ENCODE assay signal across 13 cellular contexts in genomic region chr1:21998624-21999294, GRCh38. TPM values are rescaled to one million over a fixed set of nuclear protein-coding genes. Genes with fewer than 3 reads are reported as not detected.
"Had no signal": no experiment of that assay in that cellular context is flagged by ENCODE, and none has a peak within 500 bp of the region (broad histone marks: within the 10 kb centered on the region; RNA-seq: fewer than 3 reads in every experiment).

No MANE protein-coding gene starts in this region.

RNA-seq across cellular contexts. Expression of gene CELA3A, which starts 2.7 kb away (rescaled TPM):
- total RNA-seq: activated CD4-positive, alpha-beta memory T cell treated with anti-CD3 and anti-CD28 coated beads for 36 hours; activated CD4-positive, alpha-beta T cell treated with anti-CD3 and anti-CD28 coated beads for 36 hours; activated naive CD4-positive, alpha-beta T cell treated with anti-CD3 and anti-CD28 coated beads for 36 hours; activated naive CD4-positive, alpha-beta T cell treated with anti-CD3 and anti-CD28 coated beads, Interleukin-2, amount 50 U/mL, for 72 hours; activated T-helper 1 cell treated with anti-CD3 and anti-CD28 coated beads, Interleukin-12 subunit alpha, Interleukin-12 subunit beta, Interleukin-2, Interleukin-4 antibody, amounts not matched to agents 30 ng/mL and 10 ng/mL and 1 ng/mL, durations not matched to agents 14 hours and 24 hours and 36 hours; astrocyte; bronchial epithelial cell; LHCN-M2; NCI-H460; PC-9; Right ventricle myocardium superior; T-helper 1 cell treated with Interleukin-12 subunit alpha and Interleukin-12 subunit beta and Interleukin-4 antibody, amounts not matched to agents 30 ng/mL and 1 ng/mL, for 36 hours; T-helper 2 cell treated with Interferon-gamma antibody and Interleukin-4, amounts not matched to agents 100 ng/mL and 5 ng/mL, for 36 hours had no signal

RNA-seq across cellular contexts. Expression of gene CELA3B, which starts 21.9 kb away (rescaled TPM):
- total RNA-seq: activated CD4-positive, alpha-beta memory T cell treated with anti-CD3 and anti-CD28 coated beads for 36 hours; activated CD4-positive, alpha-beta T cell treated with anti-CD3 and anti-CD28 coated beads for 36 hours; activated naive CD4-positive, alpha-beta T cell treated with anti-CD3 and anti-CD28 coated beads for 36 hours; activated naive CD4-positive, alpha-beta T cell treated with anti-CD3 and anti-CD28 coated beads, Interleukin-2, amount 50 U/mL, for 72 hours; activated T-helper 1 cell treated with anti-CD3 and anti-CD28 coated beads, Interleukin-12 subunit alpha, Interleukin-12 subunit beta, Interleukin-2, Interleukin-4 antibody, amounts not matched to agents 30 ng/mL and 10 ng/mL and 1 ng/mL, durations not matched to agents 14 hours and 24 hours and 36 hours; astrocyte; bronchial epithelial cell; LHCN-M2; NCI-H460; PC-9; Right ventricle myocardium superior; T-helper 1 cell treated with Interleukin-12 subunit alpha and Interleukin-12 subunit beta and Interleukin-4 antibody, amounts not matched to agents 30 ng/mL and 1 ng/mL, for 36 hours; T-helper 2 cell treated with Interferon-gamma antibody and Interleukin-4, amounts not matched to agents 100 ng/mL and 5 ng/mL, for 36 hours had no signal
